In the genomic region with DNA sequence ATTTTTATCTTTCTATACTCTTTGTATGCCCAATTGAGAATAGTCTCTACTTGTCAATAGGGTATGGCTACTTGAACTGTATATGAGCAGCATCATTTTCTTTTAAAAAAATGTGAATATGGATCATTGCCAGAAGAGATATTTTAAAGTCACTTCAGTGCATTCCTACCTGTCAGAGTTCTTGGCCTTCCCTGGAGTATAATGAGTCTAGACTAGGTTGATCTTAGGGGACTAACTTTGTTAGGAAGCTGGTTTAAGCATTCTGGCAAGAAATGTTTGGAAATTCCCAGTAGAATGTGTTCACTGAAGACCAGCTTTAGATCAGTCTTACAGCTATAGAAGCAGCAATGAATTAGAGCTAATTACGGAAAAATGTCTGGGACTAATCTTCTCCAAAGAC, we compare ENCODE assay signal across 30 cellular contexts.
"Had no signal": no experiment of that assay in that cellular context is flagged by ENCODE, and none has a peak within 500 bp of the region (broad histone marks: within the 10 kb centered on the region; RNA-seq: fewer than 3 reads in every experiment).

No MANE protein-coding gene starts in this region.

- ATAC-seq: natural killer cell; psoas muscle; right cardiac atrium; right lobe of liver; stimulated activated effector memory CD8-positive, alpha-beta T cell treated with anti-CD3 and anti-CD28 coated beads, Interleukin-12 subunit alpha, Interleukin-12 subunit beta, amount 100 ng/mL, for 72 hours; stimulated activated naive B cell treated with anti-CD40 and anti-IgM and Interleukin-4, amounts not matched to agents 10 μg/mL and 1 μg/mL and 100 μg/mL, for 72 hours; upper lobe of right lung had no signal

- H3K36me3 ChIP-seq: neutrophil, right lobe of liver, suprapubic skin, transverse colon, upper lobe of right lung, uterus had no signal

- FAIRE-seq: small intestine had no signal

- H3K79me2 ChIP-seq: parathyroid adenoma had no signal

- H3K4me3 Mint-ChIP-seq: naive B cell; natural killer cell; nephron progenitor cell; neural crest cell; stimulated activated effector memory CD8-positive, alpha-beta T cell treated with anti-CD3 and anti-CD28 coated beads, Interleukin-12 subunit alpha, Interleukin-12 subunit beta, amount 100 ng/mL, for 72 hours; stimulated activated naive B cell treated with anti-CD40 and anti-IgM and Interleukin-4, amounts not matched to agents 10 μg/mL and 1 μg/mL and 100 μg/mL, for 72 hours; stimulated activated naive CD8-positive, alpha-beta T cell treated with anti-CD3 and anti-CD28 coated beads, Interleukin-15, Interleukin-2, amounts not matched to agents 100 ng/mL and 50 ng/mL, for 24 hours; type B pancreatic cell had no signal

- H3K36me3 Mint-ChIP-seq: naive B cell; stimulated activated effector memory CD8-positive, alpha-beta T cell treated with anti-CD3 and anti-CD28 coated beads, Interleukin-12 subunit alpha, Interleukin-12 subunit beta, amount 100 ng/mL, for 72 hours; stimulated activated naive B cell treated with anti-CD40 and anti-IgM and Interleukin-4, amounts not matched to agents 10 μg/mL and 1 μg/mL and 100 μg/mL, for 72 hours had no signal

- H3K4me1 Mint-ChIP-seq: naive B cell; natural killer cell; nephron progenitor cell; neural crest cell; stimulated activated effector memory CD8-positive, alpha-beta T cell treated with anti-CD3 and anti-CD28 coated beads, Interleukin-12 subunit alpha, Interleukin-12 subunit beta, amount 100 ng/mL, for 72 hours; stimulated activated naive B cell treated with anti-CD40 and anti-IgM and Interleukin-4, amounts not matched to agents 10 μg/mL and 1 μg/mL and 100 μg/mL, for 72 hours had no signal

- H3K9me3 ChIP-seq: neutrophil, psoas muscle, right lobe of liver, sigmoid colon, stomach, suprapubic skin, testis, tibial artery, transverse colon, upper lobe of right lung, uterus had no signal

- H3K4me3 ChIP-seq: psoas muscle, right lobe of liver, sigmoid colon, stomach, suprapubic skin, testis, tibial artery, transverse colon, upper lobe of right lung, uterus had no signal

- H3K27me3 Mint-ChIP-seq: naive B cell; progenitor cell of endocrine pancreas; stimulated activated naive B cell treated with anti-CD40 and anti-IgM and Interleukin-4, amounts not matched to agents 10 μg/mL and 1 μg/mL and 100 μg/mL, for 72 hours; stimulated activated naive CD8-positive, alpha-beta T cell treated with anti-CD3 and anti-CD28 coated beads, Interleukin-15, Interleukin-2, amounts not matched to agents 100 ng/mL and 50 ng/mL, for 24 hours had no signal

- H3K9ac ChIP-seq: parathyroid adenoma had no signal

- H3K27ac Mint-ChIP-seq: naive B cell; natural killer cell; nephron progenitor cell; progenitor cell of endocrine pancreas; stimulated activated effector memory CD8-positive, alpha-beta T cell treated with anti-CD3 and anti-CD28 coated beads, Interleukin-12 subunit alpha, Interleukin-12 subunit beta, amount 100 ng/mL, for 72 hours; stimulated activated naive B cell treated with anti-CD40 and anti-IgM and Interleukin-4, amounts not matched to agents 10 μg/mL and 1 μg/mL and 100 μg/mL, for 72 hours; stimulated activated naive CD8-positive, alpha-beta T cell treated with anti-CD3 and anti-CD28 coated beads, Interleukin-15, Interleukin-2, amounts not matched to agents 100 ng/mL and 50 ng/mL, for 24 hours; type B pancreatic cell had no signal

- H2AFZ ChIP-seq: parathyroid adenoma had no signal

- DNase-seq: naive B cell; natural killer cell; nephron progenitor cell; nucleus accumbens; posterior cingulate gyrus; psoas muscle; right cardiac atrium; right lobe of liver; sigmoid colon; small intestine; stimulated activated CD4-positive, alpha-beta T cell treated with anti-CD3 and anti-CD28 coated beads, Interleukin-15, amount 100 ng/mL, for 24 hours; stimulated activated CD4-positive, alpha-beta T cell treated with anti-CD3 and anti-CD28 coated beads, Interleukin-2, amount 100 ng/mL, for 24 hours; stimulated activated CD4-positive, alpha-beta T cell treated with anti-CD3 and anti-CD28 coated beads, Interleukin-2, amount 100 ng/mL, for 48 hours; stimulated activated CD4-positive, alpha-beta T cell treated with anti-CD3 and anti-CD28 coated beads, Interleukin-4, amount 100 ng/mL, for 24 hours; stimulated activated naive B cell treated with anti-CD40 and anti-IgM and Interleukin-4, amounts not matched to agents 10 μg/mL and 1 μg/mL and 100 μg/mL, for 72 hours; stimulated activated naive CD4-positive, alpha-beta T cell treated with Interleukin-2 at 50 U/mL for 16 hours; stomach; testis; tibial artery; transverse colon; upper lobe of right lung; uterus had no signal

- H3K27ac ChIP-seq: neutrophil, parathyroid adenoma, psoas muscle, right lobe of liver, sigmoid colon, stomach, suprapubic skin, testis, tibial artery, transverse colon, upper lobe of right lung, uterus had no signal

- H3K9me3 Mint-ChIP-seq: natural killer cell, nephron progenitor cell, neural crest cell, type B pancreatic cell had no signal

- H3K27me3 ChIP-seq: neutrophil, right lobe of liver, sigmoid colon, stomach, suprapubic skin, testis, tibial artery, transverse colon, upper lobe of right lung, uterus had no signal

- H3K4me1 ChIP-seq: parathyroid adenoma, psoas muscle, right lobe of liver, sigmoid colon, stomach, suprapubic skin, testis, tibial artery, transverse colon, upper lobe of right lung, uterus had no signal
